ENCODE assay signal across 24 cellular contexts in genomic region chr22:31915499-31916065, GRCh38.
"Had no signal": no experiment of that assay in that cellular context is flagged by ENCODE, and none has a peak within 500 bp of the region (broad histone marks: within the 10 kb centered on the region; RNA-seq: fewer than 3 reads in every experiment).

No MANE protein-coding gene starts in this region.

- H3K4me3 ChIP-seq: thoracic aorta, upper lobe of right lung had no signal

- H3K36me3 Mint-ChIP-seq: activated naive CD4-positive, alpha-beta T cell treated with anti-CD3 and anti-CD28 coated beads, Interleukin-2, amount 10 ng/mL, durations not matched to agents 7 days and 5 days; activated naive CD8-positive, alpha-beta T cell treated with anti-CD3 and anti-CD28 coated beads, Interleukin-2, amount 10 ng/mL, durations not matched to agents 7 days and 5 days; natural killer cell had no signal

- H3K27ac Mint-ChIP-seq: activated naive CD4-positive, alpha-beta T cell treated with anti-CD3 and anti-CD28 coated beads, Interleukin-2, amount 10 ng/mL, durations not matched to agents 7 days and 5 days; activated naive CD8-positive, alpha-beta T cell treated with anti-CD3 and anti-CD28 coated beads, Interleukin-2, amount 10 ng/mL, durations not matched to agents 7 days and 5 days; activated T-cell treated with anti-CD3 and anti-CD28 coated beads, Interleukin-2, amount 50 U/mL, for 24 hours; natural killer cell; stimulated activated naive CD8-positive, alpha-beta T cell treated with anti-CD3 and anti-CD28 coated beads, Interleukin-15, Interleukin-2, amounts not matched to agents 100 ng/mL and 50 ng/mL, for 24 hours; T-helper 1 cell treated with Interleukin-12 subunit alpha and Interleukin-12 subunit beta and Interleukin-4 antibody, amounts not matched to agents 30 μg/mL and 1 μg/mL, for 36 hours had no signal

- H3K4me1 Mint-ChIP-seq: natural killer cell had no signal

- H3K9me3 ChIP-seq: thoracic aorta, upper lobe of right lung had no signal

- H3K4me3 Mint-ChIP-seq: activated naive CD4-positive, alpha-beta T cell treated with anti-CD3 and anti-CD28 coated beads, Interleukin-2, amount 10 ng/mL, durations not matched to agents 7 days and 5 days; activated naive CD8-positive, alpha-beta T cell treated with anti-CD3 and anti-CD28 coated beads, Interleukin-2, amount 10 ng/mL, durations not matched to agents 7 days and 5 days; activated T-cell treated with anti-CD3 and anti-CD28 coated beads, Interleukin-2, amount 50 U/mL, for 24 hours; natural killer cell; stimulated activated naive CD8-positive, alpha-beta T cell treated with anti-CD3 and anti-CD28 coated beads, Interleukin-15, Interleukin-2, amounts not matched to agents 100 ng/mL and 50 ng/mL, for 24 hours; T-helper 1 cell treated with Interleukin-12 subunit alpha and Interleukin-12 subunit beta and Interleukin-4 antibody, amounts not matched to agents 30 μg/mL and 1 μg/mL, for 36 hours had no signal

- H3K9me3 Mint-ChIP-seq: activated naive CD4-positive, alpha-beta T cell treated with anti-CD3 and anti-CD28 coated beads, Interleukin-2, amount 10 ng/mL, durations not matched to agents 7 days and 5 days; activated naive CD8-positive, alpha-beta T cell treated with anti-CD3 and anti-CD28 coated beads, Interleukin-2, amount 10 ng/mL, durations not matched to agents 7 days and 5 days; activated T-cell treated with anti-CD3 and anti-CD28 coated beads, Interleukin-2, amount 50 U/mL, for 24 hours; natural killer cell; stimulated activated naive CD8-positive, alpha-beta T cell treated with anti-CD3 and anti-CD28 coated beads, Interleukin-15, Interleukin-2, amounts not matched to agents 100 ng/mL and 50 ng/mL, for 24 hours; T-helper 1 cell treated with Interleukin-12 subunit alpha and Interleukin-12 subunit beta and Interleukin-4 antibody, amounts not matched to agents 30 μg/mL and 1 μg/mL, for 36 hours had no signal

- H3K27me3 Mint-ChIP-seq: activated naive CD8-positive, alpha-beta T cell treated with anti-CD3 and anti-CD28 coated beads, Interleukin-2, amount 10 ng/mL, durations not matched to agents 7 days and 5 days; activated T-cell treated with anti-CD3 and anti-CD28 coated beads, Interleukin-2, amount 50 U/mL, for 24 hours; stimulated activated naive CD8-positive, alpha-beta T cell treated with anti-CD3 and anti-CD28 coated beads, Interleukin-15, Interleukin-2, amounts not matched to agents 100 ng/mL and 50 ng/mL, for 24 hours had no signal

- H3K27ac ChIP-seq: brain microvascular endothelial cell, thoracic aorta, upper lobe of right lung, VCaP had no signal

- DNase-seq: activated CD4-positive, alpha-beta T cell treated with anti-CD3 and anti-CD28 coated beads for 48 hours; activated CD4-positive, alpha-beta T cell treated with anti-CD3 and anti-CD28 coated beads, Interleukin-2, amount 50 U/mL, for 48 hours; activated CD8-positive, alpha-beta memory T cell treated with anti-CD3 and anti-CD28 coated beads, Interleukin-2, amount 50 U/mL, for 48 hours; activated gamma-delta T cell; activated naive CD4-positive, alpha-beta T cell treated with anti-CD3 and anti-CD28 coated beads, Interleukin-2, amount 10 ng/mL, durations not matched to agents 7 days and 5 days; activated naive CD8-positive, alpha-beta T cell treated with anti-CD3 and anti-CD28 coated beads, Interleukin-2, amount 10 ng/mL, durations not matched to agents 7 days and 5 days; activated T-cell treated with anti-CD3 and anti-CD28 coated beads, Interleukin-2, amount 50 U/mL, for 24 hours; amniotic stem cell; brain microvascular endothelial cell; dermis blood vessel endothelial cell; effector CD8-positive, alpha-beta T cell; glutamatergic neuron; midbrain; natural killer cell; right cardiac atrium; stimulated activated CD4-positive, alpha-beta T cell treated with anti-CD3 and anti-CD28 coated beads, Interleukin-2, amount 100 ng/mL, for 48 hours; SW 1271; T-helper 9 cell; upper lobe of right lung had no signal

- H3K36me3 ChIP-seq: brain microvascular endothelial cell, thoracic aorta, upper lobe of right lung had no signal

- ATAC-seq: activated CD4-positive, CD25-positive, alpha-beta regulatory T cell treated with anti-CD3 and anti-CD28 coated beads, Interleukin-2, amount 50 U/mL, for 24 hours; natural killer cell; right cardiac atrium; upper lobe of right lung had no signal
